ENCODE assay signal across 8 cellular contexts in genomic region chr9:136901516-136902258, GRCh38. TPM values are rescaled to one million over a fixed set of nuclear protein-coding genes. Genes with fewer than 3 reads are reported as not detected.
A peak's percentile ranks its signal among the peaks of the same experiment; 100 is the strongest.
DNase-seq lines count a peak whose midpoint lies in the region; ATAC-seq and TF ChIP-seq lines count a peak whose summit lies in the region.

No MANE protein-coding gene starts in this region.

- peak; percentile 74 for ATAC-seq in Panc1

- no TSS peak for BruUV-seq in Panc1 (replicated peaks; lab: Mats Ljungman, UMichigan)

- in situ Hi-C loops in GM23248 (cut with MboI), result no loop called here
- in situ Hi-C loops in Panc1 (cut with HindIII; ENCODE audit: low pct_unique_long_range_greater_than_20kb, low sequenced_read_pairs), result no loop called here

- H3K36me3 Mint-ChIP-seq in activated naive CD4-positive, alpha-beta T cell treated with anti-CD3 and anti-CD28 coated beads for 36 hours (ENCODE audit: low read depth), result peaks cover 44% of the 10 kb centered on the region
- peaks cover 3 to 13% (median 4%) of the 10 kb centered on the region in 3 donors for H3K36me3 Mint-ChIP-seq in immature natural killer cell

- H3K9me2 ChIP-seq in GM23248 (ENCODE audit: insufficient read depth), result no peaks in the 10 kb centered on the region

- peak overlapping the region; percentile 31 for H3K4me3 Mint-ChIP-seq in activated naive CD4-positive, alpha-beta T cell treated with anti-CD3 and anti-CD28 coated beads for 36 hours
- peak overlapping the region in 3 of 5 donors; percentile 21 to 73 (median 36) for H3K4me3 Mint-ChIP-seq in immature natural killer cell

- POLR2A ChIA-PET in Panc1 (lab: Charles Lee), result interaction anchor here (0.5 kb wide), 1 partner anchor 23 kb away, joined by 6 read pairs; no protein-coding TSS in a partner anchor

- H3K9ac ChIP-seq in GM23248, result peak overlapping the region; percentile 64

- DNase-seq in COLO829 (ENCODE audit: low spot score) (peak; percentile 92), GM23248 (peak; percentile 70), Panc1 (ENCODE audit: low read depth, low spot score) (no peak), immature natural killer cell (peak in 2 of 3 donors; percentile 22 to 37), anterior cingulate cortex (lab: John Stamatoyannopoulos, UW) (no peak), DMS79 treated with DMSO at 0.1 percent for 48 hours (lab: John Stamatoyannopoulos, UW) (no peak)
- peak; percentile 75 for DNase-seq in activated naive CD4-positive, alpha-beta T cell treated with anti-CD3 and anti-CD28 coated beads for 36 hours
- DNase-seq in stimulated activated CD4-positive, alpha-beta T cell treated with anti-CD3 and anti-CD28 coated beads, TNF-alpha, amount 100 ng/mL, for 24 hours (ENCODE audit: low read depth in 3 of 3), result peak; percentile 60 to 81 (median 66)

- H3K4me1 ChIP-seq in GM23248 (ENCODE audit: insufficient read depth) (peaks cover 19% of the 10 kb centered on the region), Panc1 (ENCODE audit: control insufficient read depth, insufficient read depth, low read length) (peaks cover 49% of the 10 kb centered on the region)

- H3K27me3 ChIP-seq in GM23248 (replicated peaks; ENCODE audit: insufficient read depth) (no peaks in the 10 kb centered on the region), Panc1 (ENCODE audit: control insufficient read depth, insufficient read depth, low read length) (no peaks in the 10 kb centered on the region)

- peak overlapping the region; percentile 94 for H3K27ac Mint-ChIP-seq in activated naive CD4-positive, alpha-beta T cell treated with anti-CD3 and anti-CD28 coated beads for 36 hours
- peak overlapping the region; percentile 84 to 93 (median 87) for H3K27ac Mint-ChIP-seq in immature natural killer cell

- CTCF ChIA-PET in Panc1 (lab: Charles Lee), result interaction anchor here (1.5 kb wide), 1 partner anchor 60 kb away, joined by 7 read pairs; the partner anchor contains the start of gene AJM1
- CTCF ChIA-PET in activated naive CD4-positive, alpha-beta T cell treated with anti-CD3 and anti-CD28 coated beads for 36 hours (lab: Charles Lee), result interaction anchor here (0.7 to 1.7 kb wide), 5 partner anchors 17 to 492 kb away, joined by 3 to 10 read pairs (median 4); partner anchors contain the start of gene AJM1

- H3K4me2 ChIP-seq in GM23248 (ENCODE audit: unreplicated experiment), result peak overlapping the region; percentile 30

- no peaks in the 10 kb centered on the region for H4K20me1 ChIP-seq in GM23248 (ENCODE audit: insufficient read depth)

- H3K4me1 Mint-ChIP-seq in activated naive CD4-positive, alpha-beta T cell treated with anti-CD3 and anti-CD28 coated beads for 36 hours (ENCODE audit: low read depth), result peaks cover 49% of the 10 kb centered on the region
- H3K4me1 Mint-ChIP-seq in immature natural killer cell, result peaks cover 32 to 33% of the 10 kb centered on the region in 2 donors

- TF ChIP-seq CTCF in Panc1 (IDR thresholded peaks at IDR 0.05), result no peak

- WGBS in GM23248 (ENCODE audit: low coverage in 1 of 2, low lambda C conversion rate in 2 of 2, missing lambda C conversion rate in 2 of 2), 2 experiments, result 39 to 41% methylated on average over 20 of the region's 20 CpGs

- no peaks in the 10 kb centered on the region for H3K27me3 Mint-ChIP-seq in activated naive CD4-positive, alpha-beta T cell treated with anti-CD3 and anti-CD28 coated beads for 36 hours (ENCODE audit: low read depth)
- peaks cover 0 to 2% (median 0%) of the 10 kb centered on the region in 3 donors for H3K27me3 Mint-ChIP-seq in immature natural killer cell (ENCODE audit: low read depth in 3 of 3)

- H3K9me3 Mint-ChIP-seq in activated naive CD4-positive, alpha-beta T cell treated with anti-CD3 and anti-CD28 coated beads for 36 hours, result no peaks in the 10 kb centered on the region
- no peaks in the 10 kb centered on the region for H3K9me3 Mint-ChIP-seq in immature natural killer cell

- H3K36me3 ChIP-seq in GM23248 (ENCODE audit: low read depth) (peaks cover 3% of the 10 kb centered on the region; the same call in 1 of the 2 replicates), Panc1 (ENCODE audit: control insufficient read depth, insufficient read depth, low read length) (peaks cover 8% of the 10 kb centered on the region; the same call in 1 of the 2 replicates)

- H2AFZ ChIP-seq in GM23248, result peak overlapping the region; percentile 26

- H3K27ac ChIP-seq in GM23248 (peak overlapping the region; percentile 67), Panc1 (ENCODE audit: low read length) (peak overlapping the region; percentile 97)

- H3K79me2 ChIP-seq in GM23248 (ENCODE audit: insufficient read depth), result peaks cover 31% of the 10 kb centered on the region

- H3K4me3 ChIP-seq in GM23248 (no peak overlapping the region), Panc1 (ENCODE audit: low read depth in 2 of 2, low read length in 2 of 2) (peak overlapping the region in 1 of 2 experiments; percentile 19; a peak in 2 of 4 replicates)

- intact Hi-C loops in Panc1 (cut with micrococcal nuclease; ENCODE audit: unreplicated experiment), result no loop called here
- intact Hi-C loops in activated naive CD4-positive, alpha-beta T cell treated with anti-CD3 and anti-CD28 coated beads for 36 hours (cut with micrococcal nuclease), result loop anchor here (1.0 to 5.0 kb wide), 6 partner anchors 15 to 369 kb away; partner anchors contain the start of genes PAXX, PHPT1 and TRAF2

- H3K9me3 ChIP-seq in GM23248 (ENCODE audit: low read depth) (no peaks in the 10 kb centered on the region), Panc1 (ENCODE audit: control insufficient read depth, insufficient read depth, low read depth, low read length) (no peaks in the 10 kb centered on the region)

- peaks cover 11% of the 10 kb centered on the region for H3F3A ChIP-seq in GM23248 (ENCODE audit: insufficient read depth)

RNA-seq across cellular contexts. Expression of gene TRAF2, which starts 15.4 kb away (rescaled TPM):
- total RNA-seq in GM23248 (2014; rRNA removed; shearing (Covaris generic)), result 8.1 and 11.5 TPM in 2 replicates
- polyA plus RNA-seq in GM23248 (2016; fragmentation: Nextera tagmentation; extraction: Ambion mirVana) (14.3 and 15.0 TPM in 2 replicates), immature natural killer cell (10 to 100 TPM in 2 of 3 donors, 1 to 10 TPM in 1; 7.6 to 32.7 (median 11.0) TPM)
- total RNA-seq in Panc1 (2021; ENCODE audit: unreplicated experiment), result 48.7 TPM
- 43.7 TPM for polyA plus RNA-seq in Panc1 (2012; ENCODE audit: insufficient read length)
- total RNA-seq in activated naive CD4-positive, alpha-beta T cell treated with anti-CD3 and anti-CD28 coated beads for 36 hours, result 10 to 100 TPM; 39.7 to 41.8 TPM

RNA-seq across cellular contexts. Expression of gene EDF1, which starts 35.6 kb away (rescaled TPM):
- 299 and 305 TPM in 2 replicates for total RNA-seq in GM23248 (2014; rRNA removed; shearing (Covaris generic))
- polyA plus RNA-seq in GM23248 (2016; fragmentation: Nextera tagmentation; extraction: Ambion mirVana) (567 and 586 TPM in 2 replicates), immature natural killer cell (100 to 1,000 TPM; 309 to 463 (median 411) TPM)
- total RNA-seq in Panc1 (2021; ENCODE audit: unreplicated experiment), result 270 TPM
- polyA plus RNA-seq in Panc1 (2012; ENCODE audit: insufficient read length), result 595 TPM
- total RNA-seq in activated naive CD4-positive, alpha-beta T cell treated with anti-CD3 and anti-CD28 coated beads for 36 hours, result 100 to 1,000 TPM; 259 to 288 TPM

RNA-seq across cellular contexts. Expression of gene FBXW5, which starts 42.9 kb away (rescaled TPM):
- 234 and 259 TPM in 2 replicates for total RNA-seq in GM23248 (2014; rRNA removed; shearing (Covaris generic))
- polyA plus RNA-seq in GM23248 (2016; fragmentation: Nextera tagmentation; extraction: Ambion mirVana) (110 and 113 TPM in 2 replicates), immature natural killer cell (100 to 1,000 TPM; 120 to 211 (median 120) TPM)
- total RNA-seq in Panc1 (2021; ENCODE audit: unreplicated experiment), result 72.6 TPM
- 93.9 TPM for polyA plus RNA-seq in Panc1 (2012; ENCODE audit: insufficient read length)
- total RNA-seq in activated naive CD4-positive, alpha-beta T cell treated with anti-CD3 and anti-CD28 coated beads for 36 hours, result 10 to 100 TPM; 44.0 to 47.8 TPM

RNA-seq across cellular contexts. Expression of gene C8G, which starts 43.4 kb away (rescaled TPM):
- not detected in 2 replicates for total RNA-seq in GM23248 (2014; rRNA removed; shearing (Covaris generic))
- polyA plus RNA-seq in GM23248 (2016; fragmentation: Nextera tagmentation; extraction: Ambion mirVana) (0.49 TPM in 1 of 2 replicates, not detected in the other), immature natural killer cell (1 to 10 TPM; 1.7 to 5.1 (median 2.1) TPM)
- total RNA-seq in Panc1 (2021; ENCODE audit: unreplicated experiment), result 2.9 TPM
- 2.8 TPM for polyA plus RNA-seq in Panc1 (2012; ENCODE audit: insufficient read length)
- total RNA-seq in activated naive CD4-positive, alpha-beta T cell treated with anti-CD3 and anti-CD28 coated beads for 36 hours, result under 1 TPM in 1 of 2 experiments, not detected in 1; 0.83 TPM

RNA-seq across cellular contexts. Expression of gene MAMDC4, which starts 49.5 kb away (rescaled TPM):
- 1.1 and 2.3 TPM in 2 replicates for total RNA-seq in GM23248 (2014; rRNA removed; shearing (Covaris generic))
- polyA plus RNA-seq in GM23248 (2016; fragmentation: Nextera tagmentation; extraction: Ambion mirVana), result 0.35 and 0.43 TPM in 2 replicates
- 6.3 TPM for total RNA-seq in Panc1 (2021; ENCODE audit: unreplicated experiment)
- polyA plus RNA-seq in Panc1 (2012; ENCODE audit: insufficient read length), result 7.1 TPM
- total RNA-seq in activated naive CD4-positive, alpha-beta T cell treated with anti-CD3 and anti-CD28 coated beads for 36 hours, result 10 to 100 TPM; 15.9 to 16.1 TPM
- polyA plus RNA-seq in immature natural killer cell, result under 1 TPM in 1 of 3 donors, not detected in 2; 0.19 TPM

Comparison
In these comparisons a context has a peak if more than half of its experiments do, and no peak if none do; other contexts are left out.
1. DNase-seq: peak in COLO829 (single experiment), GM23248 (single experiment), activated naive CD4-positive, alpha-beta T cell treated with anti-CD3 and anti-CD28 coated beads for 36 hours (single experiment), immature natural killer cell (2 of 3) and stimulated activated CD4-positive, alpha-beta T cell treated with anti-CD3 and anti-CD28 coated beads, TNF-alpha, amount 100 ng/mL, for 24 hours (3 of 3); none in Panc1 (single experiment), anterior cingulate cortex (0 of 58) and DMS79 treated with DMSO at 0.1 percent for 48 hours (single experiment).